In the genomic region with DNA sequence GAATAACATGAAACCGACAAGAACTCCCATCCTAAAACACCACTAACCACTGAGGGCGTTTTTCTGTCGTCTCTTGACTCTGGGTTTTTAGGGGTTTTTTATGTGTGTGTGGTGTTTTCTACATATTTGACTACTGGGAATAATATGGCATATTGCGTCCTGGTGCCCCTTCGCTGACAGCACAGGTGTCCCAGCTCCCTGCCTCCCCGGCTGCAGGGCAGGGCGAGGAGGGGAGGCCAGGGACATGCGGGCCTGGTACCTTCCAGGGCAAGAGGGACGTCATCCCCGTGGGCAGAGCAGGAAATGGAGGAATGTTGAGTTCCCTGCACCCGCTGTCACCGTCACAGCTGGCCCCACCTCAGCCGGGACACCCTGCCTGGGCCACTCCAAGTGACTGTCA, we compare ENCODE assay signal across 1 cellular context.
TF ChIP-seq lines count a peak whose summit lies in the region.

No MANE protein-coding gene starts in this region.

TF ChIP-seq in GM23338, 12 proteins besides CTCF, POLR2A, EP300 and RAD21:
- no peak for TF ChIP-seq CREB1 (CRISPR knock-in tag; IDR thresholded peaks at IDR 0.05; ENCODE audit: low read depth)
- TF ChIP-seq, protein P1, sequence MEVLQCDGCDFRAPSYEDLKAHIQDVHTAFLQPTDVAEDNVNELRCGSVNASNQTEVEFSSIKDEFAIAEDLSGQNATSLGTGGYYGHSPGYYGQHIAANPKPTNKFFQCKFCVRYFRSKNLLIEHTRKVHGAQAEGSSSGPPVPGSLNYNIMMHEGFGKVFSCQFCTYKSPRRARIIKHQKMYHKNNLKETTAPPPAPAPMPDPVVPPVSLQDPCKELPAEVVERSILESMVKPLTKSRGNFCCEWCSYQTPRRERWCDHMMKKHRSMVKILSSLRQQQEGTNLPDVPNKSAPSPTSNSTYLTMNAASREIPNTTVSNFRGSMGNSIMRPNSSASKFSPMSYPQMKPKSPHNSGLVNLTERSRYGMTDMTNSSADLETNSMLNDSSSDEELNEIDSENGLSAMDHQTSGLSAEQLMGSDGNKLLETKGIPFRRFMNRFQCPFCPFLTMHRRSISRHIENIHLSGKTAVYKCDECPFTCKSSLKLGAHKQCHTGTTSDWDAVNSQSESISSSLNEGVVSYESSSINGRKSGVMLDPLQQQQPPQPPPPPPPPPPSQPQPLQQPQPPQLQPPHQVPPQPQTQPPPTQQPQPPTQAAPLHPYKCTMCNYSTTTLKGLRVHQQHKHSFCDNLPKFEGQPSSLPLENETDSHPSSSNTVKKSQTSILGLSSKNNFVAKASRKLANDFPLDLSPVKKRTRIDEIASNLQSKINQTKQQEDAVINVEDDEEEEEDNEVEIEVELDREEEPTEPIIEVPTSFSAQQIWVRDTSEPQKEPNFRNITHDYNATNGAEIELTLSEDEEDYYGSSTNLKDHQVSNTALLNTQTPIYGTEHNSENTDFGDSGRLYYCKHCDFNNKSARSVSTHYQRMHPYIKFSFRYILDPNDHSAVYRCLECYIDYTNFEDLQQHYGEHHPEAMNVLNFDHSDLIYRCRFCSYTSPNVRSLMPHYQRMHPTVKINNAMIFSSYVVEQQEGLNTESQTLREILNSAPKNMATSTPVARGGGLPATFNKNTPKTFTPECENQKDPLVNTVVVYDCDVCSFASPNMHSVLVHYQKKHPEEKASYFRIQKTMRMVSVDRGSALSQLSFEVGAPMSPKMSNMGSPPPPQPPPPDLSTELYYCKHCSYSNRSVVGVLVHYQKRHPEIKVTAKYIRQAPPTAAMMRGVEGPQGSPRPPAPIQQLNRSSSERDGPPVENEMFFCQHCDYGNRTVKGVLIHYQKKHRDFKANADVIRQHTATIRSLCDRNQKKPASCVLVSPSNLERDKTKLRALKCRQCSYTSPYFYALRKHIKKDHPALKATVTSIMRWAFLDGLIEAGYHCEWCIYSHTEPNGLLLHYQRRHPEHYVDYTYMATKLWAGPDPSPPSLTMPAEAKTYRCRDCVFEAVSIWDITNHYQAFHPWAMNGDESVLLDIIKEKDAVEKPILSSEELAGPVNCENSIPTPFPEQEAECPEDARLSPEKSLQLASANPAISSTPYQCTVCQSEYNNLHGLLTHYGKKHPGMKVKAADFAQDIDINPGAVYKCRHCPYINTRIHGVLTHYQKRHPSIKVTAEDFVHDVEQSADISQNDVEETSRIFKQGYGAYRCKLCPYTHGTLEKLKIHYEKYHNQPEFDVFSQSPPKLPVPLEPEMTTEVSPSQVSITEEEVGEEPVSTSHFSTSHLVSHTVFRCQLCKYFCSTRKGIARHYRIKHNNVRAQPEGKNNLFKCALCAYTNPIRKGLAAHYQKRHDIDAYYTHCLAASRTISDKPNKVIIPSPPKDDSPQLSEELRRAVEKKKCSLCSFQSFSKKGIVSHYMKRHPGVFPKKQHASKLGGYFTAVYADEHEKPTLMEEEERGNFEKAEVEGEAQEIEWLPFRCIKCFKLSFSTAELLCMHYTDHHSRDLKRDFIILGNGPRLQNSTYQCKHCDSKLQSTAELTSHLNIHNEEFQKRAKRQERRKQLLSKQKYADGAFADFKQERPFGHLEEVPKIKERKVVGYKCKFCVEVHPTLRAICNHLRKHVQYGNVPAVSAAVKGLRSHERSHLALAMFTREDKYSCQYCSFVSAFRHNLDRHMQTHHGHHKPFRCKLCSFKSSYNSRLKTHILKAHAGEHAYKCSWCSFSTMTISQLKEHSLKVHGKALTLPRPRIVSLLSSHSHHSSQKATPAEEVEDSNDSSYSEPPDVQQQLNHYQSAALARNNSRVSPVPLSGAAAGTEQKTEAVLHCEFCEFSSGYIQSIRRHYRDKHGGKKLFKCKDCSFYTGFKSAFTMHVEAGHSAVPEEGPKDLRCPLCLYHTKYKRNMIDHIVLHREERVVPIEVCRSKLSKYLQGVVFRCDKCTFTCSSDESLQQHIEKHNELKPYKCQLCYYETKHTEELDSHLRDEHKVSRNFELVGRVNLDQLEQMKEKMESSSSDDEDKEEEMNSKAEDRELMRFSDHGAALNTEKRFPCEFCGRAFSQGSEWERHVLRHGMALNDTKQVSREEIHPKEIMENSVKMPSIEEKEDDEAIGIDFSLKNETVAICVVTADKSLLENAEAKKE (CRISPR knock-in tag; IDR thresholded peaks at IDR 0.05), result no peak
- no peak for TF ChIP-seq JUNB (IDR thresholded peaks at IDR 0.05; ENCODE audit: unreplicated experiment)
- no peak for TF ChIP-seq ZNF331 (CRISPR knock-in tag; IDR thresholded peaks at IDR 0.05; ENCODE audit: low read depth)
- no peak for TF ChIP-seq ZNF114 (CRISPR knock-in tag; IDR thresholded peaks at IDR 0.05)
- TF ChIP-seq EZH2 (IDR thresholded peaks at IDR 0.05; ENCODE audit: low read depth, unreplicated experiment), result no peak
- TF ChIP-seq, protein P2, sequence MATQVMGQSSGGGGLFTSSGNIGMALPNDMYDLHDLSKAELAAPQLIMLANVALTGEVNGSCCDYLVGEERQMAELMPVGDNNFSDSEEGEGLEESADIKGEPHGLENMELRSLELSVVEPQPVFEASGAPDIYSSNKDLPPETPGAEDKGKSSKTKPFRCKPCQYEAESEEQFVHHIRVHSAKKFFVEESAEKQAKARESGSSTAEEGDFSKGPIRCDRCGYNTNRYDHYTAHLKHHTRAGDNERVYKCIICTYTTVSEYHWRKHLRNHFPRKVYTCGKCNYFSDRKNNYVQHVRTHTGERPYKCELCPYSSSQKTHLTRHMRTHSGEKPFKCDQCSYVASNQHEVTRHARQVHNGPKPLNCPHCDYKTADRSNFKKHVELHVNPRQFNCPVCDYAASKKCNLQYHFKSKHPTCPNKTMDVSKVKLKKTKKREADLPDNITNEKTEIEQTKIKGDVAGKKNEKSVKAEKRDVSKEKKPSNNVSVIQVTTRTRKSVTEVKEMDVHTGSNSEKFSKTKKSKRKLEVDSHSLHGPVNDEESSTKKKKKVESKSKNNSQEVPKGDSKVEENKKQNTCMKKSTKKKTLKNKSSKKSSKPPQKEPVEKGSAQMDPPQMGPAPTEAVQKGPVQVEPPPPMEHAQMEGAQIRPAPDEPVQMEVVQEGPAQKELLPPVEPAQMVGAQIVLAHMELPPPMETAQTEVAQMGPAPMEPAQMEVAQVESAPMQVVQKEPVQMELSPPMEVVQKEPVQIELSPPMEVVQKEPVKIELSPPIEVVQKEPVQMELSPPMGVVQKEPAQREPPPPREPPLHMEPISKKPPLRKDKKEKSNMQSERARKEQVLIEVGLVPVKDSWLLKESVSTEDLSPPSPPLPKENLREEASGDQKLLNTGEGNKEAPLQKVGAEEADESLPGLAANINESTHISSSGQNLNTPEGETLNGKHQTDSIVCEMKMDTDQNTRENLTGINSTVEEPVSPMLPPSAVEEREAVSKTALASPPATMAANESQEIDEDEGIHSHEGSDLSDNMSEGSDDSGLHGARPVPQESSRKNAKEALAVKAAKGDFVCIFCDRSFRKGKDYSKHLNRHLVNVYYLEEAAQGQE (IDR thresholded peaks at IDR 0.05; ENCODE audit: unreplicated experiment), result no peak
- TF ChIP-seq STAT1 (IDR thresholded peaks at IDR 0.05; ENCODE audit: unreplicated experiment), result no peak
- TF ChIP-seq POLR2AphosphoS5 (IDR thresholded peaks at IDR 0.05; ENCODE audit: low read depth), result no peak
- no peak for TF ChIP-seq NANOG (IDR thresholded peaks at IDR 0.05; ENCODE audit: borderline replicate concordance)
- no peak for TF ChIP-seq EZH2phosphoT487 (IDR thresholded peaks at IDR 0.05; ENCODE audit: unreplicated experiment)
- TF ChIP-seq, protein P3, sequence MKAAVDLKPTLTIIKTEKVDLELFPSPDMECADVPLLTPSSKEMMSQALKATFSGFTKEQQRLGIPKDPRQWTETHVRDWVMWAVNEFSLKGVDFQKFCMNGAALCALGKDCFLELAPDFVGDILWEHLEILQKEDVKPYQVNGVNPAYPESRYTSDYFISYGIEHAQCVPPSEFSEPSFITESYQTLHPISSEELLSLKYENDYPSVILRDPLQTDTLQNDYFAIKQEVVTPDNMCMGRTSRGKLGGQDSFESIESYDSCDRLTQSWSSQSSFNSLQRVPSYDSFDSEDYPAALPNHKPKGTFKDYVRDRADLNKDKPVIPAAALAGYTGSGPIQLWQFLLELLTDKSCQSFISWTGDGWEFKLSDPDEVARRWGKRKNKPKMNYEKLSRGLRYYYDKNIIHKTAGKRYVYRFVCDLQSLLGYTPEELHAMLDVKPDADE (IDR thresholded peaks at IDR 0.05), result no peak
